ENCODE assay signal across 1 cellular context in the genomic region with DNA sequence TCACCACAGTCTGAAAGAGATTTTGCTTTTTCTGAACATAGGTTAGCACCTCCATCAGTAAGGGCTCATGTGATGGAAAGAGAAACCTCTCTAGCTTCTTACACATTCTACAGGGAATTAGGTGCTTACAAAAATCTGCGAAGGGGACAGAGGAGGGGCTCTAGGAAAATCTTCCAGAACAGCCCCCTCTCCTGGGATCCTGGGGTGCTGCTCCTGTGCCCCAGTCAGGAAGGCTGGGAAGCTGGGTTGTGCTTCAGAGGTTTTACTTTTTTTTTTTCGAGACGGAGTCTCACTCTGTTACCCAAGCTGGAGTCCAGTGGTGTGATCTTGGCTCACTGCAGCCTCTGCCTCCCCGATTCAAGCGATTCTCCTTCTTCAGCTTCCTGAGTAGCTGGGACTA.
TF ChIP-seq lines count a peak whose summit lies in the region.

No MANE protein-coding gene starts in this region.

TF ChIP-seq in HCT116, 20 proteins besides CTCF, POLR2A, EP300 and RAD21 (continued from another document):
- TF ChIP-seq ELF1 (IDR thresholded peaks at IDR 0.05; ENCODE audit: borderline replicate concordance, low read depth) (no peak), CBX3 (IDR thresholded peaks at IDR 0.05; ENCODE audit: low read depth) (no peak)
